15 cellular contexts compared by ENCODE assay signal in genomic region chr14:95134304-95134933, GRCh38. TPM values are rescaled to one million over a fixed set of nuclear protein-coding genes. Genes with fewer than 3 reads are reported as not detected.
A peak's percentile ranks its signal among the peaks of the same experiment; 100 is the strongest.
DNase-seq lines count a peak whose midpoint lies in the region; TF ChIP-seq lines count a peak whose summit lies in the region.
"Had no signal": no experiment of that assay in that cellular context is flagged by ENCODE, and none has a peak within 500 bp of the region (broad histone marks: within the 10 kb centered on the region; RNA-seq: fewer than 3 reads in every experiment).

No MANE protein-coding gene starts in this region.

- no peaks in the 10 kb centered on the region for H3K27me3 Mint-ChIP-seq in activated naive CD4-positive, alpha-beta T cell treated with anti-CD3 and anti-CD28 coated beads, Interleukin-2, amount 50 U/mL, for 24 hours
- no peaks in the 10 kb centered on the region for H3K27me3 Mint-ChIP-seq in activated naive CD4-positive, alpha-beta T cell treated with anti-CD3 and anti-CD28 coated beads, Interleukin-2, amount 10 ng/mL, durations not matched to agents 7 days and 5 days
- no peaks in the 10 kb centered on the region for H3K27me3 Mint-ChIP-seq in activated T-helper 1 cell treated with anti-CD3 and anti-CD28 coated beads, Interleukin-12 subunit alpha, Interleukin-12 subunit beta, Interleukin-2, Interleukin-4 antibody, amounts not matched to agents 30 ng/mL and 10 ng/mL and 1 ng/mL, durations not matched to agents 14 hours and 24 hours and 36 hours (ENCODE audit: insufficient read depth)

- H3K4me3 Mint-ChIP-seq in activated naive CD4-positive, alpha-beta T cell treated with anti-CD3 and anti-CD28 coated beads, Interleukin-2, amount 50 U/mL, for 24 hours, result no peak overlapping the region
- no peak overlapping the region for H3K4me3 Mint-ChIP-seq in activated naive CD4-positive, alpha-beta T cell treated with anti-CD3 and anti-CD28 coated beads, Interleukin-2, amount 10 ng/mL, durations not matched to agents 7 days and 5 days
- no peak overlapping the region for H3K4me3 Mint-ChIP-seq in activated T-helper 1 cell treated with anti-CD3 and anti-CD28 coated beads, Interleukin-12 subunit alpha, Interleukin-12 subunit beta, Interleukin-2, Interleukin-4 antibody, amounts not matched to agents 30 ng/mL and 10 ng/mL and 1 ng/mL, durations not matched to agents 14 hours and 24 hours and 36 hours

- H3K4me1 Mint-ChIP-seq in activated naive CD4-positive, alpha-beta T cell treated with anti-CD3 and anti-CD28 coated beads, Interleukin-2, amount 50 U/mL, for 24 hours, result peaks cover 54% of the 10 kb centered on the region
- peaks cover 29% of the 10 kb centered on the region for H3K4me1 Mint-ChIP-seq in activated naive CD4-positive, alpha-beta T cell treated with anti-CD3 and anti-CD28 coated beads, Interleukin-2, amount 10 ng/mL, durations not matched to agents 7 days and 5 days
- H3K4me1 Mint-ChIP-seq in activated T-helper 1 cell treated with anti-CD3 and anti-CD28 coated beads, Interleukin-12 subunit alpha, Interleukin-12 subunit beta, Interleukin-2, Interleukin-4 antibody, amounts not matched to agents 30 ng/mL and 10 ng/mL and 1 ng/mL, durations not matched to agents 14 hours and 24 hours and 36 hours (ENCODE audit: low read depth), result peaks cover 37% of the 10 kb centered on the region

- CTCF ChIA-PET in activated naive CD4-positive, alpha-beta T cell treated with anti-CD3 and anti-CD28 coated beads, Interleukin-2, amount 10 ng/mL, durations not matched to agents 7 days and 5 days (lab: Charles Lee), result no interaction called here
- CTCF ChIA-PET in HEK293T (lab: Yijun Ruan, JAX), result no interaction called here

- H3K27ac Mint-ChIP-seq in activated naive CD4-positive, alpha-beta T cell treated with anti-CD3 and anti-CD28 coated beads, Interleukin-2, amount 50 U/mL, for 24 hours, result peak overlapping the region; percentile 32
- H3K27ac Mint-ChIP-seq in activated naive CD4-positive, alpha-beta T cell treated with anti-CD3 and anti-CD28 coated beads, Interleukin-2, amount 10 ng/mL, durations not matched to agents 7 days and 5 days, result no peak overlapping the region
- peak overlapping the region; percentile 29 for H3K27ac Mint-ChIP-seq in activated T-helper 1 cell treated with anti-CD3 and anti-CD28 coated beads, Interleukin-12 subunit alpha, Interleukin-12 subunit beta, Interleukin-2, Interleukin-4 antibody, amounts not matched to agents 30 ng/mL and 10 ng/mL and 1 ng/mL, durations not matched to agents 14 hours and 24 hours and 36 hours

- H3K27ac ChIP-seq in temporal lobe (ENCODE audit: low read depth, low read length), result peak overlapping the region; percentile 67
- H3K27ac ChIP-seq: Peyer's patch, tibial artery had no signal

- intact Hi-C loops in activated T-helper 1 cell treated with anti-CD3 and anti-CD28 coated beads, Interleukin-12 subunit alpha, Interleukin-12 subunit beta, Interleukin-2, Interleukin-4 antibody, amounts not matched to agents 30 ng/mL and 10 ng/mL and 1 ng/mL, durations not matched to agents 14 hours and 24 hours and 36 hours (cut with micrococcal nuclease), result no loop called here

- no peaks in the 10 kb centered on the region for H3K9me3 Mint-ChIP-seq in activated naive CD4-positive, alpha-beta T cell treated with anti-CD3 and anti-CD28 coated beads, Interleukin-2, amount 50 U/mL, for 24 hours
- no peaks in the 10 kb centered on the region for H3K9me3 Mint-ChIP-seq in activated naive CD4-positive, alpha-beta T cell treated with anti-CD3 and anti-CD28 coated beads, Interleukin-2, amount 10 ng/mL, durations not matched to agents 7 days and 5 days
- H3K9me3 Mint-ChIP-seq in activated T-helper 1 cell treated with anti-CD3 and anti-CD28 coated beads, Interleukin-12 subunit alpha, Interleukin-12 subunit beta, Interleukin-2, Interleukin-4 antibody, amounts not matched to agents 30 ng/mL and 10 ng/mL and 1 ng/mL, durations not matched to agents 14 hours and 24 hours and 36 hours, result no peaks in the 10 kb centered on the region

- TF ChIP-seq CTCF in fibroblast of villous mesenchyme (IDR thresholded peaks at IDR 0.05; ENCODE audit: insufficient read depth, low read depth, low read length), result no peak

- H3K4me3 ChIP-seq in fibroblast of villous mesenchyme (ENCODE audit: low read depth, low read length), result no peak overlapping the region
- H3K4me3 ChIP-seq: Peyer's patch, tibial artery had no signal

- POLR2A ChIA-PET in HEK293T (lab: Yijun Ruan, JAX), result no interaction called here

- peaks cover 17% of the 10 kb centered on the region for H3K36me3 Mint-ChIP-seq in activated naive CD4-positive, alpha-beta T cell treated with anti-CD3 and anti-CD28 coated beads, Interleukin-2, amount 50 U/mL, for 24 hours
- H3K36me3 Mint-ChIP-seq in activated naive CD4-positive, alpha-beta T cell treated with anti-CD3 and anti-CD28 coated beads, Interleukin-2, amount 10 ng/mL, durations not matched to agents 7 days and 5 days, result peaks cover 36% of the 10 kb centered on the region
- H3K36me3 Mint-ChIP-seq in activated T-helper 1 cell treated with anti-CD3 and anti-CD28 coated beads, Interleukin-12 subunit alpha, Interleukin-12 subunit beta, Interleukin-2, Interleukin-4 antibody, amounts not matched to agents 30 ng/mL and 10 ng/mL and 1 ng/mL, durations not matched to agents 14 hours and 24 hours and 36 hours (ENCODE audit: low read depth), result peaks cover 28% of the 10 kb centered on the region

- no peak for DNase-seq in activated naive CD4-positive, alpha-beta T cell treated with anti-CD3 and anti-CD28 coated beads, Interleukin-2, amount 10 ng/mL, durations not matched to agents 7 days and 5 days
- no peak for DNase-seq in activated T-helper 1 cell treated with anti-CD3 and anti-CD28 coated beads, Interleukin-12 subunit alpha, Interleukin-12 subunit beta, Interleukin-2, Interleukin-4 antibody, amounts not matched to agents 30 ng/mL and 10 ng/mL and 1 ng/mL, durations not matched to agents 14 hours and 24 hours and 36 hours (ENCODE audit: low spot score)
- peak; percentile 40 for DNase-seq in fibroblast of villous mesenchyme (ENCODE audit: low read depth)
- DNase-seq in NK-92 (lab: John Stamatoyannopoulos, UW; ENCODE audit: unreplicated experiment), result no peak
- DNase-seq in stimulated activated CD4-positive, alpha-beta T cell treated with anti-CD3 and anti-CD28 coated beads, Interleukin-4, amount 100 ng/mL, for 1 hour, result no peak
- no peak for DNase-seq in HEK293T (ENCODE audit: extremely low spot score)
- DNase-seq: activated CD8-positive, alpha-beta memory T cell treated with anti-CD3 and anti-CD28 coated beads for 24 hours; aorta; DMS 273 treated with DMSO at 0.1 percent for 48 hours; NCI-H2171 treated with DMSO at 0.1 percent for 48 hours; Peyer's patch; T-helper 2 cell; tibial artery had no signal

TF ChIP-seq in HEK293T, 16 proteins besides CTCF, POLR2A, EP300 and RAD21:
- TF ChIP-seq NFRKB (IDR thresholded peaks at IDR 0.05) (no peak), LEF1 (IDR thresholded peaks at IDR 0.05; ENCODE audit: borderline replicate concordance) (no peak), BHLHE40 (IDR thresholded peaks at IDR 0.05; ENCODE audit: borderline replicate concordance) (no peak), FOXA1 (IDR thresholded peaks at IDR 0.05) (no peak), L3MBTL2 (conservative IDR thresholded peaks at IDR 0.05) (no peak), HDGF (IDR thresholded peaks at IDR 0.05; ENCODE audit: borderline replicate concordance) (no peak), SUZ12 (IDR thresholded peaks at IDR 0.05) (no peak), TARDBP (IDR thresholded peaks at IDR 0.05) (no peak), ZNF384 (IDR thresholded peaks at IDR 0.05) (no peak), FOXM1 (IDR thresholded peaks at IDR 0.05; ENCODE audit: borderline replicate concordance) (no peak), CTBP1 (IDR thresholded peaks at IDR 0.05; ENCODE audit: borderline replicate concordance) (no peak), ELF4 (IDR thresholded peaks at IDR 0.05) (no peak), SP1 (IDR thresholded peaks at IDR 0.05) (no peak), ARNT (IDR thresholded peaks at IDR 0.05) (no peak), FOXK2 (IDR thresholded peaks at IDR 0.05) (no peak)

RNA-seq across cellular contexts. Expression of gene DICER1, which starts 22.9 kb away (rescaled TPM):
- 76.8 and 87.2 TPM in 2 replicates for total RNA-seq in activated T-helper 1 cell treated with anti-CD3 and anti-CD28 coated beads, Interleukin-12 subunit alpha, Interleukin-12 subunit beta, Interleukin-2, Interleukin-4 antibody, amounts not matched to agents 30 ng/mL and 10 ng/mL and 1 ng/mL, durations not matched to agents 14 hours and 24 hours and 36 hours
- total RNA-seq in fibroblast of villous mesenchyme, result 52.8 and 61.3 TPM in 2 replicates
- total RNA-seq in temporal lobe, result 102 TPM
